ENCODE assay signal across 8 cellular contexts in genomic region chr4:23135792-23136645, GRCh38.
DNase-seq lines count a peak whose midpoint lies in the region; TF ChIP-seq lines count a peak whose summit lies in the region.

No MANE protein-coding gene starts in this region.

- H3K4me3 ChIP-seq in AG04450 (ENCODE audit: low read depth, low read length), result no peak overlapping the region
- H3K4me3 ChIP-seq in OCI-LY1 (ENCODE audit: low read depth, low read length, poor library complexity, severe bottlenecking), result no peak overlapping the region
- H3K4me3 ChIP-seq in epithelial cell of esophagus (ENCODE audit: low read length), result no peak overlapping the region
- peak overlapping the region; percentile 15 for H3K4me3 ChIP-seq in osteoblast (ENCODE audit: insufficient read depth, low read length)

- CTCF ChIA-PET in AG04450 (lab: Charles Lee), result interaction anchor here (0.6 to 1.7 kb wide), 12 partner anchors 9 to 1335 kb away, joined by 3 to 10 read pairs (median 3); no protein-coding TSS in a partner anchor

- H2AFZ ChIP-seq in OCI-LY1 (ENCODE audit: low read length) (no peak overlapping the region), osteoblast (ENCODE audit: low read length) (no peak overlapping the region)

- POLR2A ChIA-PET in AG04450 (lab: Yijun Ruan, JAX), result no interaction called here

- H3K27ac ChIP-seq in AG04450 (ENCODE audit: low read depth, low read length) (no peak overlapping the region), OCI-LY1 (ENCODE audit: low read depth, low read length, poor library complexity, severe bottlenecking) (no peak overlapping the region), osteoblast (ENCODE audit: low read depth, low read length) (no peak overlapping the region)

- DNase-seq in AG04450 (ENCODE audit: low read depth, low spot score), result no peak
- DNase-seq in HT-29 (ENCODE audit: low spot score), result peak; percentile 74
- peak; percentile 63 for DNase-seq in epithelial cell of esophagus (ENCODE audit: low read depth)
- DNase-seq in osteoblast (ENCODE audit: insufficient read length, low spot score, missing footprints), result peak; percentile 69
- DNase-seq in activated CD4-positive, alpha-beta T cell treated with anti-CD3 and anti-CD28 coated beads for 48 hours, result no peak
- DNase-seq in mucosa of gallbladder (ENCODE audit: low spot score), result no peak

- H3K4me1 ChIP-seq in OCI-LY1 (ENCODE audit: insufficient read depth, low read length, severe bottlenecking), result no peaks in the 10 kb centered on the region
- peaks cover 7% of the 10 kb centered on the region for H3K4me1 ChIP-seq in osteoblast (ENCODE audit: insufficient read depth, low read length)

- H3F3A ChIP-seq in OCI-LY1 (ENCODE audit: insufficient read depth, low read length), result no peaks in the 10 kb centered on the region

- H3K9ac ChIP-seq in OCI-LY1 (ENCODE audit: low read length), result no peak overlapping the region

- H4K20me1 ChIP-seq in OCI-LY1 (ENCODE audit: insufficient read depth, low read length) (no peaks in the 10 kb centered on the region), osteoblast (ENCODE audit: insufficient read depth, low read length) (no peaks in the 10 kb centered on the region)

- TF ChIP-seq CTCF in AG04450 (IDR thresholded peaks at IDR 0.05; ENCODE audit: low read depth, low read length), result peak; percentile 84
- peak; percentile 60; the same call in 1 of the 2 replicates for TF ChIP-seq CTCF in GM12874 (IDR thresholded peaks at IDR 0.05; ENCODE audit: insufficient read depth, low read depth, low read length)
- TF ChIP-seq CTCF in OCI-LY1 (IDR thresholded peaks at IDR 0.05; ENCODE audit: low read length), result peak; percentile 47
- peak; percentile 86 for TF ChIP-seq CTCF in epithelial cell of esophagus (IDR thresholded peaks at IDR 0.05; ENCODE audit: insufficient read depth, low read depth, low read length, missing control alignments)
- peak; percentile 70 for TF ChIP-seq CTCF in osteoblast (IDR thresholded peaks at IDR 0.05; ENCODE audit: extremely low read depth, low read depth, low read length)

- no peaks in the 10 kb centered on the region for H3K36me3 ChIP-seq in OCI-LY1 (ENCODE audit: insufficient read depth, low read length)
- no peaks in the 10 kb centered on the region for H3K36me3 ChIP-seq in osteoblast (ENCODE audit: insufficient read depth, low read length)

- no peaks in the 10 kb centered on the region for H3K9me2 ChIP-seq in OCI-LY1 (ENCODE audit: low read depth, low read length)

- no peaks in the 10 kb centered on the region for H3K27me3 ChIP-seq in AG04450 (ENCODE audit: control insufficient read depth, insufficient read depth, low read length)
- H3K27me3 ChIP-seq in OCI-LY1 (ENCODE audit: insufficient read depth, low read length), result no peaks in the 10 kb centered on the region
- H3K27me3 ChIP-seq in osteoblast (ENCODE audit: insufficient read depth, low read length), result no peaks in the 10 kb centered on the region

- H3K79me2 ChIP-seq in OCI-LY1 (ENCODE audit: insufficient read depth, low read length), result no peaks in the 10 kb centered on the region
- H3K79me2 ChIP-seq in osteoblast (ENCODE audit: insufficient read depth, low read length), result no peaks in the 10 kb centered on the region

- no peaks in the 10 kb centered on the region for H3K9me3 ChIP-seq in AG04450 (ENCODE audit: control insufficient read depth, insufficient read depth, low read length)
- no peaks in the 10 kb centered on the region for H3K9me3 ChIP-seq in OCI-LY1 (ENCODE audit: low read length)
- H3K9me3 ChIP-seq in osteoblast (ENCODE audit: low read depth, low read length), result no peaks in the 10 kb centered on the region

- no peak overlapping the region for H3K4me2 ChIP-seq in OCI-LY1 (ENCODE audit: low read length)
- peak overlapping the region; percentile 53 for H3K4me2 ChIP-seq in osteoblast (ENCODE audit: insufficient read depth, low read length)

Comparison
In these comparisons a context has a peak if more than half of its experiments do, and no peak if none do; other contexts are left out.
1. DNase-seq: peak in HT-29 (single experiment), epithelial cell of esophagus (single experiment) and osteoblast (single experiment); none in AG04450 (single experiment), activated CD4-positive, alpha-beta T cell treated with anti-CD3 and anti-CD28 coated beads for 48 hours (single experiment) and mucosa of gallbladder (single experiment).
2. Peak in every context shown above with its lines, with median percentiles within 50 percentile points of each other: CTCF ChIP-seq.